In the genomic region with DNA sequence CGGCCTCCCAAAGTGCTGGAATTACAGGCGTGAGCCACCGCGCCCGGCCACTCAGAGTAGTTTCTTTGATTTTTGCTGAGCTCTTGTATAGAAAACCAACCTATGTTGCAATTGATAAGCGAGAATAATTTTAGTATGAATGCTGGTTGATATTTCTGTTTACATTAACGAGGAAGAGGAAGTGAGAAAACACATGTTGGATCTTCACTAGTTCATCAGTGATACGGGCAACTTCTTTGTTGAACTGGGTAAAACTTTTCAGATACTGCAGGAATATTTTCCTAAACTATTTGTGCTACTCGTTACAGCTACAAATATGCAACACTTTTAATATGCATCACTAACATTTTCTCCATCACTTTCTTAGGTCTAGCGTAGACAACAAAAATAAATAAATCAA, we compare ENCODE assay signal across 22 cellular contexts.
"Had no signal": no experiment of that assay in that cellular context is flagged by ENCODE, and none has a peak within 500 bp of the region (broad histone marks: within the 10 kb centered on the region; RNA-seq: fewer than 3 reads in every experiment).

No MANE protein-coding gene starts in this region.

- ATAC-seq: foreskin keratinocyte; heart right ventricle; left cardiac atrium; left lung; mucosa of descending colon; natural killer cell treated with Interleukin-12 subunit alpha and Interleukin-12 subunit beta and Interleukin-15 and Interleukin-18, amount 100 ng/mL, for 72 hours; right lobe of liver; stimulated activated naive B cell treated with anti-CD40 and anti-IgM and Interleukin-4, amounts not matched to agents 10 μg/mL and 1 μg/mL and 100 μg/mL, for 72 hours had no signal

- H3K27me3 Mint-ChIP-seq: dendritic cell treated with granulocyte-macrophage colony-stimulating factor and Interleukin-4, amounts not matched to agents 40 ng/mL and 50 ng/mL, for 4 days; naive B cell; natural killer cell treated with Interleukin-12 subunit alpha and Interleukin-12 subunit beta and Interleukin-15 and Interleukin-18, amount 100 ng/mL, for 72 hours; progenitor cell of endocrine pancreas; stimulated activated naive B cell treated with anti-CD40 and anti-IgM and Interleukin-4, amounts not matched to agents 10 μg/mL and 1 μg/mL and 100 μg/mL, for 72 hours; stimulated activated naive CD8-positive, alpha-beta T cell treated with anti-CD3 and anti-CD28 coated beads, Interleukin-15, Interleukin-2, amounts not matched to agents 100 ng/mL and 50 ng/mL, for 24 hours had no signal

- H3K9me3 Mint-ChIP-seq: dendritic cell treated with granulocyte-macrophage colony-stimulating factor and Interleukin-4, amounts not matched to agents 40 ng/mL and 50 ng/mL, for 4 days; natural killer cell treated with Interleukin-12 subunit alpha and Interleukin-12 subunit beta and Interleukin-15 and Interleukin-18, amount 100 ng/mL, for 72 hours had no signal

- H3K27ac Mint-ChIP-seq: dendritic cell treated with granulocyte-macrophage colony-stimulating factor and Interleukin-4, amounts not matched to agents 40 ng/mL and 50 ng/mL, for 4 days; mesothelial cell of epicardium; natural killer cell treated with Interleukin-12 subunit alpha and Interleukin-12 subunit beta and Interleukin-15 and Interleukin-18, amount 100 ng/mL, for 72 hours; neural progenitor cell; progenitor cell of endocrine pancreas; stimulated activated naive B cell treated with anti-CD40 and anti-IgM and Interleukin-4, amounts not matched to agents 10 μg/mL and 1 μg/mL and 100 μg/mL, for 72 hours; stimulated activated naive CD8-positive, alpha-beta T cell treated with anti-CD3 and anti-CD28 coated beads, Interleukin-15, Interleukin-2, amounts not matched to agents 100 ng/mL and 50 ng/mL, for 24 hours had no signal

- DNase-seq: effector CD8-positive, alpha-beta T cell; endodermal cell; foreskin keratinocyte; glutamatergic neuron; heart right ventricle; hippocampal formation; left cardiac atrium; left lung; mesenchymal stem cell; mucosa of descending colon; naive B cell; right lobe of liver; small intestine; stimulated activated CD4-positive, alpha-beta T cell treated with anti-CD3 and anti-CD28 coated beads, Interleukin-15, amount 100 ng/mL, for 24 hours; stimulated activated CD4-positive, alpha-beta T cell treated with anti-CD3 and anti-CD28 coated beads, Interleukin-2, amount 100 ng/mL, for 48 hours; stimulated activated naive B cell treated with anti-CD40 and anti-IgM and Interleukin-4, amounts not matched to agents 10 μg/mL and 1 μg/mL and 100 μg/mL, for 72 hours had no signal

- H3K4me3 Mint-ChIP-seq: dendritic cell treated with granulocyte-macrophage colony-stimulating factor and Interleukin-4, amounts not matched to agents 40 ng/mL and 50 ng/mL, for 4 days; endodermal cell; mesothelial cell of epicardium; naive B cell; natural killer cell treated with Interleukin-12 subunit alpha and Interleukin-12 subunit beta and Interleukin-15 and Interleukin-18, amount 100 ng/mL, for 72 hours; neural progenitor cell; stimulated activated naive B cell treated with anti-CD40 and anti-IgM and Interleukin-4, amounts not matched to agents 10 μg/mL and 1 μg/mL and 100 μg/mL, for 72 hours; stimulated activated naive CD8-positive, alpha-beta T cell treated with anti-CD3 and anti-CD28 coated beads, Interleukin-15, Interleukin-2, amounts not matched to agents 100 ng/mL and 50 ng/mL, for 24 hours had no signal

- H3K4me1 Mint-ChIP-seq: mesothelial cell of epicardium had no signal
